8 cellular contexts compared by ENCODE assay signal in genomic region chr13:95296326-95296939, GRCh38. TPM values are rescaled to one million over a fixed set of nuclear protein-coding genes. Genes with fewer than 3 reads are reported as not detected.
A peak's percentile ranks its signal among the peaks of the same experiment; 100 is the strongest.
DNase-seq lines count a peak whose midpoint lies in the region; ATAC-seq and TF ChIP-seq lines count a peak whose summit lies in the region.

No MANE protein-coding gene starts in this region.

- ATAC-seq in psoas muscle (peak; percentile 51 to 84 (median 74)), HG03571 (IDR thresholded peaks at IDR 0.05; ENCODE audit: unreplicated experiment) (no peak)

- intact Hi-C loops in psoas muscle (cut with DNase I): loop anchor here (1.0 to 10.0 kb wide), 3 partner anchors 84 to 612 kb away; no protein-coding TSS in a partner anchor

- H3K36me3 ChIP-seq in psoas muscle (ENCODE audit: insufficient read depth in 1 of 2, low read depth in 1 of 2): no peaks in the 10 kb centered on the region

- H3K27me3 ChIP-seq in psoas muscle (ENCODE audit: insufficient read depth in 3 of 3, low read length in 2 of 3): no peaks in the 10 kb centered on the region

- H3K9me3 ChIP-seq in psoas muscle: no peaks in the 10 kb centered on the region

- 24 to 26% (median 26%) methylated on average over 4 of the region's 4 CpGs for WGBS in psoas muscle, 3 donors

- TF ChIP-seq CTCF in GM12865 (IDR thresholded peaks at IDR 0.05; ENCODE audit: insufficient read depth, low read depth, low read length, missing control alignments) (peak; percentile 57), psoas muscle (IDR thresholded peaks at IDR 0.05) (peak; percentile 81)

- in situ Hi-C loops in ACHN (cut with HindIII; ENCODE audit: low pct_ligation_motif_present, low pct_unique_long_range_greater_than_20kb, low sequenced_read_pairs): no loop called here

- TF ChIP-seq POLR2A in erythroblast (IDR thresholded peaks at IDR 0.05; ENCODE audit: low read length): no peak

- H3K4me1 ChIP-seq in psoas muscle: peaks cover 22% of the 10 kb centered on the region

- no peak overlapping the region for H3K4me3 ChIP-seq in GM12865 (ENCODE audit: low read depth, low read length)
- H3K4me3 ChIP-seq in psoas muscle: no peak overlapping the region

- H3K27ac ChIP-seq in psoas muscle: no peak overlapping the region

- DNase-seq in ACHN (peak; percentile 40), GM12865 (ENCODE audit: low read depth) (peak; percentile 38), SW480 (ENCODE audit: low spot score) (peak; percentile 56), erythroblast (lab: John Stamatoyannopoulos, UW) (peak; percentile 63 to 75), psoas muscle (peak; percentile 42 to 74), MV-4-11 (lab: John Stamatoyannopoulos, UW) (no peak), GDM1 (lab: John Stamatoyannopoulos, UW) (no peak)

RNA-seq across cellular contexts. Expression of gene ABCC4, which starts 4.8 kb away (rescaled TPM):
- total RNA-seq in psoas muscle: 10 to 100 TPM in 1 of 4 donors, 1 to 10 TPM in 3; 4.3 to 25.2 (median 6.6) TPM
- 1 to 10 TPM; 2.3 to 6.1 (median 3.2) TPM for polyA plus RNA-seq in psoas muscle

Comparison
In these comparisons a context has a peak if more than half of its experiments do, and no peak if none do; other contexts are left out.
1. DNase-seq: peak in ACHN (single experiment), GM12865 (single experiment), SW480 (single experiment), erythroblast (2 of 2) and psoas muscle (2 of 2); none in MV-4-11 (single experiment) and GDM1 (single experiment).